ENCODE assay signal across 19 cellular contexts in the genomic region with DNA sequence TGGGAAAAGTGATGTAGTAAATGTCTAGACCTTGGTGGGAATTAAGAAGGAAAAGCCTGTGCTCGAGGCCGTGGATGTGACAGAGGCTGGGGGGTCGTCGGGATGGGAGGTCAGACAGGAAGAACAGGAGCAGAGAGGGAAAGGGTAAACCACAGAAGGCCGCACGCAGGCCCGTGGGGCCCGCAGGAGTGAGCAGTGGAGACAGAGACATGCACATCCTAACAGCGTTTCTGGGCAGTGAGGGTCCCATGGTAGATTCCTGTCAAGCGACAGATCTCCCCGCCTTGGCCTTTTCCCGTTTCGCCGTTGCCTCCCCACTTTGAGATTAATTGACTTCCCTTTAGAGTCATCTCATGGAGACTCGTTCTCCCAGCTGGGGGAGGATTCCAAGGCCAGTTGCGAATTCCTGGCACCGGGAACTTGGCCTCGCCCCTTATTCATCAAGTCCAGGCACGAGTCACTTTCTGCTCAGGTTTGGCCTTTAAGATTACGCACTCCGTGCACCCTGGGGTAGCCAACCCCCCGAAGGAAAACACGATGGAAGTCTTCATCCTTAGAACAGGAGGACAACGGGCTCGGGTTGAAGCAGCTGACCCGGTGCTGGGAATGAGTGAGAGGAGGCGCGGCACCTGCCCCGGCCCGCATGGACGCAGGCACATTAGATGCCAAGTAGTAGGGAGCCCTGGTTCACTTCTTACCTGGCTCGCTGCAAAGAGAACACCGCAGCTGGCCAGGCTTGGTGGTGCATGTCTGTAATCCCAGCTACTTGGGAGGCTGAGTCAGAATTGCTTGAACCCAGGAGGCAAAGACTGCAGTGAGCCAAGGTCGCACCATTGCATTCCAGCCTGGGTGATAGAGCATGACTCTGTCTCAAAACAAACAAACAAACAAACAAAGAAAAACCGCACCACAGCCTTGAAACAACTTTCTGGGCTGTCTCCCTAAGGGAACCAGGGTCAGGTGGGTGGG.
A peak's percentile ranks its signal among the peaks of the same experiment; 100 is the strongest.
DNase-seq lines count a peak whose midpoint lies in the region; ATAC-seq, FAIRE-seq and TF ChIP-seq lines count a peak whose summit lies in the region.
"Had no signal": no experiment of that assay in that cellular context is flagged by ENCODE, and none has a peak within 500 bp of the region (broad histone marks: within the 10 kb centered on the region; RNA-seq: fewer than 3 reads in every experiment).

No MANE protein-coding gene starts in this region.

- H3K9me3 ChIP-seq in MG63 (no peaks in the 10 kb centered on the region), keratinocyte (ENCODE audit: control insufficient read depth, low read depth, low read length) (peaks cover 2% of the 10 kb centered on the region)
- H3K9me3 ChIP-seq: SJSA1 had no signal

- H3K27me3 ChIP-seq in MG63 (no peaks in the 10 kb centered on the region), keratinocyte (ENCODE audit: control insufficient read depth, extremely low read depth, insufficient read depth, low read length) (no peaks in the 10 kb centered on the region)

- H2AFZ ChIP-seq in keratinocyte (ENCODE audit: control insufficient read depth, low read length), result peak overlapping the region; percentile 8

- dilution Hi-C loops in keratinocyte (cut with MboI; ENCODE audit: extremely low pct_ligation_motif_present, low sequenced_read_pairs), result no loop called here

- no peak overlapping the region for H3K4me3 ChIP-seq in MG63
- H3K4me3 ChIP-seq in keratinocyte (ENCODE audit: control insufficient read depth in 2 of 3, extremely low read depth in 1 of 3, insufficient read depth in 2 of 3, low read depth in 1 of 3, low read length in 3 of 3), result no peak overlapping the region
- H3K4me3 ChIP-seq: SJSA1 had no signal

- no peaks in the 10 kb centered on the region for H3K9me1 ChIP-seq in keratinocyte (ENCODE audit: control insufficient read depth, extremely low read depth, insufficient read depth, low read length)

- no peak overlapping the region for H3K27ac ChIP-seq in keratinocyte (ENCODE audit: control insufficient read depth, insufficient read depth, low read length)
- H3K27ac ChIP-seq: SJSA1 had no signal

- no peak overlapping the region for H3K9ac ChIP-seq in keratinocyte (ENCODE audit: control insufficient read depth, extremely low read depth, insufficient read depth, low read length)

- H4K20me1 ChIP-seq in keratinocyte (ENCODE audit: control insufficient read depth, extremely low read depth, insufficient read depth, low read length), result no peaks in the 10 kb centered on the region

- FAIRE-seq in keratinocyte (lab: Jason Lieb, UNC), result no peak
- FAIRE-seq: GM12891, H54 had no signal

- no peaks in the 10 kb centered on the region for H3K79me2 ChIP-seq in keratinocyte (ENCODE audit: control insufficient read depth, insufficient read depth, low read length)

- TF ChIP-seq CTCF in keratinocyte (optimal IDR thresholded peaks at IDR 0.05 in 1 of 3, IDR thresholded peaks at IDR 0.05 in 1 of 3, conservative IDR thresholded peaks at IDR 0.05 in 1 of 3; ENCODE audit: extremely low read depth in 1 of 3, insufficient read depth in 2 of 3, low read length in 3 of 3), result no peak

- no peak for ATAC-seq in HG02884 (IDR thresholded peaks at IDR 0.05; ENCODE audit: unreplicated experiment)
- ATAC-seq in HG03095 (IDR thresholded peaks at IDR 0.05; ENCODE audit: unreplicated experiment), result no peak
- no peak for ATAC-seq in GM21737 (IDR thresholded peaks at IDR 0.05; ENCODE audit: unreplicated experiment)
- ATAC-seq: PC-3 had no signal

- peak overlapping the region; percentile 22 for H3K4me2 ChIP-seq in keratinocyte (ENCODE audit: control insufficient read depth, extremely low read depth, insufficient read depth, low read depth, low read length)

- DNase-seq in Daoy (ENCODE audit: low read depth) (peak; percentile 35), MG63 (peak; percentile 28), astrocyte of the hippocampus (ENCODE audit: low read depth, low spot score) (peak; percentile 25), keratinocyte (ENCODE audit: low read depth, low spot score) (no peak), T-helper 1 cell (no peak)
- DNase-seq: CD4-positive, alpha-beta T cell; DMS153; Kasumi-1; NCI-H1105 treated with DMSO at 0.1 percent for 48 hours; NCI-H1694 treated with DMSO at 0.1 percent for 48 hours; NCI-H510A; NCI-H748 treated with DMSO at 0.1 percent for 48 hours; PC-3 had no signal

- peaks cover 3% of the 10 kb centered on the region for H3K4me1 ChIP-seq in keratinocyte (ENCODE audit: control insufficient read depth, extremely low read depth, insufficient read depth, low read length)
- H3K4me1 ChIP-seq: SJSA1 had no signal

- no peaks in the 10 kb centered on the region for H3K36me3 ChIP-seq in MG63
- H3K36me3 ChIP-seq in keratinocyte (ENCODE audit: control insufficient read depth in 2 of 2, extremely low read depth in 1 of 2, insufficient read depth in 2 of 2, low read length in 2 of 2), result no peaks in the 10 kb centered on the region
- H3K36me3 ChIP-seq: SJSA1 had no signal

Comparison
In these comparisons a context has a peak if more than half of its experiments do, and no peak if none do; other contexts are left out.
1. DNase-seq: peak in Daoy (single experiment), MG63 (single experiment) and astrocyte of the hippocampus (single experiment); none in keratinocyte (single experiment) and T-helper 1 cell (0 of 5).